In the genomic region with DNA sequence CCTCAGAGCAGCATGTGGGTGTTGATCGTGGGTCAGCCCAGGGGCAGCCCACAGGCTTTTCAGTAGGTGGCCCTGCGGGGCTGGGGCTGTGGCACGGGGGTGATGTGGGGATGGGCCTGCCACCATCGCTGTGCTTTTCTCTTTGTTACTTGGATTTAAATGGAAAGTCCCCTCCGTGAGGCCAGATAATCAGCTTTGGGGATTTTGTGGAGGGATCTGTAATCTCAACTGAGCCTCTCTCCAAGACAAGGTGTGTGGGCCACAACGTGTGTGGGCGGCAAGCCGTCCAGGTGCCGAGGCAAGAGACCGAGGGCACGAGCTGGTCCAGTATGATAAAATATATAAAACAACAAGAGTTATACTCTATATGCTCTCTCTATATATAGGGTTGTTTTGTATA, we compare ENCODE assay signal across 18 cellular contexts. TPM values are rescaled to one million over a fixed set of nuclear protein-coding genes. Genes with fewer than 3 reads are reported as not detected.
"Had no signal": no experiment of that assay in that cellular context is flagged by ENCODE, and none has a peak within 500 bp of the region (broad histone marks: within the 10 kb centered on the region; RNA-seq: fewer than 3 reads in every experiment).

No MANE protein-coding gene starts in this region.

- H3K27ac Mint-ChIP-seq: activated CD4-positive, alpha-beta memory T cell treated with anti-CD3 and anti-CD28 coated beads, Interleukin-2, amount 10 ng/mL, durations not matched to agents 7 days and 5 days; WTC11 had no signal

- H3K4me1 ChIP-seq: breast epithelium, pancreas had no signal

- ATAC-seq: esophagus mucosa, pancreas, WTC11 had no signal

- FAIRE-seq: pancreas had no signal

- H3K27ac ChIP-seq: breast epithelium, pancreas had no signal

- H3K4me3 Mint-ChIP-seq: activated CD4-positive, alpha-beta memory T cell treated with anti-CD3 and anti-CD28 coated beads, Interleukin-2, amount 10 ng/mL, durations not matched to agents 7 days and 5 days; neural crest cell; WTC11 had no signal

- H3K4me1 Mint-ChIP-seq: WTC11 had no signal

- H3K36me3 ChIP-seq: breast epithelium, pancreas had no signal

- H3K9me3 ChIP-seq: breast epithelium, pancreas had no signal

- H3K27me3 ChIP-seq: breast epithelium, dorsolateral prefrontal cortex, pancreas had no signal

- H3K27me3 Mint-ChIP-seq: activated CD4-positive, alpha-beta memory T cell treated with anti-CD3 and anti-CD28 coated beads, Interleukin-2, amount 10 ng/mL, durations not matched to agents 7 days and 5 days had no signal

- H3K4me3 ChIP-seq: breast epithelium, dorsolateral prefrontal cortex, pancreas had no signal

- DNase-seq: activated CD4-positive, alpha-beta memory T cell treated with anti-CD3 and anti-CD28 coated beads, Interleukin-2, amount 10 ng/mL, durations not matched to agents 7 days and 5 days; activated CD4-positive, alpha-beta T cell treated with anti-CD3 and anti-CD28 coated beads for 4 hours; activated CD8-positive, alpha-beta memory T cell treated with anti-CD3 and anti-CD28 coated beads, Interleukin-2, amount 50 U/mL, for 4 hours; anterior cingulate cortex; hippocampal formation; kidney glomerular epithelial cell; pancreas; stimulated activated CD4-positive, alpha-beta T cell treated with anti-CD3 and anti-CD28 coated beads, Interleukin-12 subunit alpha, Interleukin-12 subunit beta, amount 100 ng/mL, for 4 hours; stimulated activated CD4-positive, alpha-beta T cell treated with anti-CD3 and anti-CD28 coated beads, Interleukin-2, amount 100 ng/mL, for 24 hours had no signal

RNA-seq across cellular contexts. Expression of gene COLEC11, which starts 16.7 kb away (rescaled TPM):
- total RNA-seq: activated CD4-positive, alpha-beta memory T cell treated with anti-CD3 and anti-CD28 coated beads, Interleukin-2, amount 10 ng/mL, durations not matched to agents 7 days and 5 days; esophagus mucosa; myocyte; neural crest cell; T-helper 1 cell treated with Interleukin-12 subunit alpha and Interleukin-12 subunit beta and Interleukin-4 antibody, amounts not matched to agents 30 ng/mL and 1 ng/mL, for 36 hours had no signal

RNA-seq across cellular contexts. Expression of gene ALLC, which starts 46.4 kb away (rescaled TPM):
- total RNA-seq: activated CD4-positive, alpha-beta memory T cell treated with anti-CD3 and anti-CD28 coated beads, Interleukin-2, amount 10 ng/mL, durations not matched to agents 7 days and 5 days; cerebellum; esophagus mucosa; glomerular endothelial cell; myocyte; neural crest cell; pancreas; T-helper 1 cell treated with Interleukin-12 subunit alpha and Interleukin-12 subunit beta and Interleukin-4 antibody, amounts not matched to agents 30 ng/mL and 1 ng/mL, for 36 hours; WTC11 had no signal
